Comparison of ENCODE assay signal across 1 cellular context in the genomic region with DNA sequence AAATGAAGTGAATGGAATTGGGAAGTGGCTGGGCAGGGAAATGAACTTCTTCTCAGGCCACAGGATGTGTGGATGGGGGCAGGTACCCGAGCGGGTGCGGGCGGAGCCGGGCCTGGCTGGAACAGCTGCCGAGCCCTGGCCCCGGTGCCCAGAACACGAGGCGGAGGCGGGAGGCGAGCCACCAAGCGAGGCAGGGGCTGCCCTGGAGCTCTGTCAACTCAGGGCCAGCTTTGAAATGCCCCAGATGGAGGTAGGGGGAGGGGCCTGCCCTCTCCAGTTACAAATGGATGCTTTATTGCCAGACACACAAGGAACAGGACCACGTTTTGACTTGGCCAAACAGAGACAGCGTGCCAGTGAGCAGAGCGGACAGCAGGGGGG.
TF ChIP-seq lines count a peak whose summit lies in the region.

No MANE protein-coding gene starts in this region.

TF ChIP-seq in SK-N-SH, 30 proteins besides CTCF, POLR2A, EP300 and RAD21 (continued from another document):
- TF ChIP-seq, protein P1, sequence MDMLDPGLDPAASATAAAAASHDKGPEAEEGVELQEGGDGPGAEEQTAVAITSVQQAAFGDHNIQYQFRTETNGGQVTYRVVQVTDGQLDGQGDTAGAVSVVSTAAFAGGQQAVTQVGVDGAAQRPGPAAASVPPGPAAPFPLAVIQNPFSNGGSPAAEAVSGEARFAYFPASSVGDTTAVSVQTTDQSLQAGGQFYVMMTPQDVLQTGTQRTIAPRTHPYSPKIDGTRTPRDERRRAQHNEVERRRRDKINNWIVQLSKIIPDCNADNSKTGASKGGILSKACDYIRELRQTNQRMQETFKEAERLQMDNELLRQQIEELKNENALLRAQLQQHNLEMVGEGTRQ (IDR thresholded peaks at IDR 0.05; ENCODE audit: borderline replicate concordance, low read depth, low read length): no peak
- TF ChIP-seq EZH2phosphoT487 (IDR thresholded peaks at IDR 0.05; ENCODE audit: borderline replicate concordance, low read depth): no peak
- TF ChIP-seq TCF12 (IDR thresholded peaks at IDR 0.05): no peak
- TF ChIP-seq FOXM1 (IDR thresholded peaks at IDR 0.05; ENCODE audit: low read depth): no peak
- TF ChIP-seq RFX5 (IDR thresholded peaks at IDR 0.05; ENCODE audit: low read length): no peak
- TF ChIP-seq, protein P2, sequence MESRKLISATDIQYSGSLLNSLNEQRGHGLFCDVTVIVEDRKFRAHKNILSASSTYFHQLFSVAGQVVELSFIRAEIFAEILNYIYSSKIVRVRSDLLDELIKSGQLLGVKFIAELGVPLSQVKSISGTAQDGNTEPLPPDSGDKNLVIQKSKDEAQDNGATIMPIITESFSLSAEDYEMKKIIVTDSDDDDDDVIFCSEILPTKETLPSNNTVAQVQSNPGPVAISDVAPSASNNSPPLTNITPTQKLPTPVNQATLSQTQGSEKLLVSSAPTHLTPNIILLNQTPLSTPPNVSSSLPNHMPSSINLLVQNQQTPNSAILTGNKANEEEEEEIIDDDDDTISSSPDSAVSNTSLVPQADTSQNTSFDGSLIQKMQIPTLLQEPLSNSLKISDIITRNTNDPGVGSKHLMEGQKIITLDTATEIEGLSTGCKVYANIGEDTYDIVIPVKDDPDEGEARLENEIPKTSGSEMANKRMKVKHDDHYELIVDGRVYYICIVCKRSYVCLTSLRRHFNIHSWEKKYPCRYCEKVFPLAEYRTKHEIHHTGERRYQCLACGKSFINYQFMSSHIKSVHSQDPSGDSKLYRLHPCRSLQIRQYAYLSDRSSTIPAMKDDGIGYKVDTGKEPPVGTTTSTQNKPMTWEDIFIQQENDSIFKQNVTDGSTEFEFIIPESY (IDR thresholded peaks at IDR 0.05; ENCODE audit: borderline replicate concordance, low read depth): no peak
- no peak for TF ChIP-seq RXRA (IDR thresholded peaks at IDR 0.05; ENCODE audit: borderline replicate concordance, low read depth)
- no peak for TF ChIP-seq NFIC (IDR thresholded peaks at IDR 0.05; ENCODE audit: borderline replicate concordance)
- no peak for TF ChIP-seq FOSL2 (IDR thresholded peaks at IDR 0.05; ENCODE audit: borderline replicate concordance, low read depth)
- no peak for TF ChIP-seq ELF1 (IDR thresholded peaks at IDR 0.05)
- TF ChIP-seq NRF1 (IDR thresholded peaks at IDR 0.05; ENCODE audit: low read depth, low read length): no peak
- no peak for TF ChIP-seq SIN3A (IDR thresholded peaks at IDR 0.05; ENCODE audit: borderline replicate concordance, low read depth, low read length)
- no peak for TF ChIP-seq FOXJ3 (CRISPR knock-in tag; IDR thresholded peaks at IDR 0.05)
